Comparison of ENCODE assay signal across 11 cellular contexts in the genomic region with DNA sequence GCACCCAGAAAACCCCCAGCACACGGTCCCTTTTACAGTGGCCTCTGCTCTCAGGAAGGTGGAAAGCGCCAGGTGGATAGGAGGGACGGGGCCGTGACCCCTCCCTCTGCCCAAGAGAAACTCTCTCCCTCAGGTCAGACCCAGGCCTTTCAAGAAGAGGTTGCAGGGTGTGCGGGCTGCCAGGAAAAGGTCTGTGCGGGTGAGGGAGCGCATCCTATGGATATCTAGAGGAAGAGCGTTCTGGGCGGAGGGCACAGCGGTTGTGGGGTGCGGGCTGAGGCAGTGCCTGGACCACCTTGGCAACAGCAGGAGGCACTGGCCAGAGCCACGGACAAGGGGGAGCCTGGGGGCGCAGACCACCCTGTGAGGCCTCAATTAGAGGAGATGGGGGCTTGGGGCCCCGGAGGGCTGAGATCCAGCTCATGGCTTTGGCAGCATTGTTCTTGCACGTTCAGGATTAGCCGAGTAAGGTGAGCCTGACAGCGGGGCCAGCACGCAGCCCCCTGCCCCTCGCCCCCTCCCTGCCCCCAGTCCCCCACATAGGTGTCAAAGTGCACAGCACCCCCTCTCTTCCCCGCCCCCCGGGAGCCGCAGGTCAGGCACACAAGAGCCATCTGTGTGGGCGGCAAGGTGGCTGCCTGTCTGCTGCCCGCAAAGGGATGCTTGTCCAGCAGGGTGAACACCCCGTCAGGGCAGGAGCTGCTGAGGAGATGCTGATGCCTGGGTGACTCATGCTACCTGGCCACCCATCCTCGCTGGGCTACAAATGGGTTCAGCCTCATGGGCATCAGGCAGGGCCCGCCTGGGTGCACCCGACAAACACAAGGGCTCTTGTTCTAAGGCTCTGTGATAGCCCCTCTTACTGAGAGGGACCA.
DNase-seq lines count a peak whose midpoint lies in the region; ATAC-seq and TF ChIP-seq lines count a peak whose summit lies in the region.
"Had no signal": no experiment of that assay in that cellular context is flagged by ENCODE, and none has a peak within 500 bp of the region (broad histone marks: within the 10 kb centered on the region; RNA-seq: fewer than 3 reads in every experiment).

No MANE protein-coding gene starts in this region.

- DNase-seq in activated naive CD4-positive, alpha-beta T cell treated with anti-CD3 and anti-CD28 coated beads for 36 hours = no peak
- DNase-seq in activated naive CD4-positive, alpha-beta T cell treated with Interleukin-2 at 50 U/mL for 16 hours = no peak
- DNase-seq in coronary artery (ENCODE audit: low spot score) (peak; percentile 64), naive B cell (no peak), upper lobe of right lung (peak; percentile 64), HAP-1 (ENCODE audit: low spot score in 2 of 2) (no peak), NCI-H524 (lab: John Stamatoyannopoulos, UW) (no peak), H4 (ENCODE audit: low spot score) (no peak)
- DNase-seq: NK-92 treated with Interleukin-12 subunit alpha and Interleukin-12 subunit beta, amount 100 ng/mL, for 24 hours; T1000 had no signal

- H3K27ac ChIP-seq in coronary artery (peak overlapping the region; percentile 62 to 69), upper lobe of right lung (no peak overlapping the region)

- ATAC-seq in naive B cell (ENCODE audit: low read depth in 2 of 2) = no peak
- ATAC-seq in upper lobe of right lung = no peak

- H3K4me3 Mint-ChIP-seq in activated naive CD4-positive, alpha-beta T cell treated with anti-CD3 and anti-CD28 coated beads for 36 hours = peak overlapping the region; percentile 68
- peak overlapping the region; percentile 32 to 84 (median 74) for H3K4me3 Mint-ChIP-seq in naive B cell

- no peaks in the 10 kb centered on the region for H3K36me3 ChIP-seq in upper lobe of right lung
- H3K36me3 ChIP-seq in HAP-1 (replicated peaks) = no peaks in the 10 kb centered on the region

- H3K27ac Mint-ChIP-seq in activated naive CD4-positive, alpha-beta T cell treated with anti-CD3 and anti-CD28 coated beads for 36 hours = no peak overlapping the region
- peak overlapping the region in 5 of 6 donors; percentile 28 to 73 (median 42) for H3K27ac Mint-ChIP-seq in naive B cell
- H3K27ac Mint-ChIP-seq: activated T-helper 2 cell treated with anti-CD3 and anti-CD28 coated beads, Interferon-gamma antibody, Interleukin-2, Interleukin-4, amounts not matched to agents 10 μg/mL and 5 μg/mL and 100 μg/mL, durations not matched to agents 14 hours and 24 hours and 36 hours had no signal

- in situ Hi-C loops in HAP-1 (cut with MboI; ENCODE audit: low sequenced_read_pairs) = no loop called here

- H3K36me3 Mint-ChIP-seq in activated naive CD4-positive, alpha-beta T cell treated with anti-CD3 and anti-CD28 coated beads for 36 hours (ENCODE audit: low read depth) = peaks cover 1% of the 10 kb centered on the region
- peaks cover 5 to 20% of the 10 kb centered on the region in 2 donors for H3K36me3 Mint-ChIP-seq in naive B cell

- no peaks in the 10 kb centered on the region for H3K9me3 ChIP-seq in upper lobe of right lung
- H3K9me3 ChIP-seq in HAP-1 = 0 out of 2 replicates have a peak, but pooled peaks cover under 1% of the 10 kb centered on the region

- CTCF ChIA-PET in activated naive CD4-positive, alpha-beta T cell treated with anti-CD3 and anti-CD28 coated beads for 36 hours (lab: Charles Lee) = no interaction called here

- H3K27me3 ChIP-seq in upper lobe of right lung (no peaks in the 10 kb centered on the region), HAP-1 (ENCODE audit: low read depth) (peaks cover 38% of the 10 kb centered on the region)

- peaks cover 12% of the 10 kb centered on the region for H3K4me1 ChIP-seq in upper lobe of right lung
- no peaks in the 10 kb centered on the region for H3K4me1 ChIP-seq in HAP-1

- H3K4me3 ChIP-seq in coronary artery = no peak overlapping the region
- H3K4me3 ChIP-seq in upper lobe of right lung = no peak overlapping the region
- no peak overlapping the region for H3K4me3 ChIP-seq in HAP-1

- H3K4me1 Mint-ChIP-seq in activated naive CD4-positive, alpha-beta T cell treated with anti-CD3 and anti-CD28 coated beads for 36 hours (ENCODE audit: low read depth) = peaks cover 6% of the 10 kb centered on the region
- H3K4me1 Mint-ChIP-seq in naive B cell = peaks cover 12 to 14% (median 12%) of the 10 kb centered on the region in 3 donors

- TF ChIP-seq CTCF in coronary artery (IDR thresholded peaks at IDR 0.05) (no peak), upper lobe of right lung (IDR thresholded peaks at IDR 0.05) (no peak)

- intact Hi-C loops in activated naive CD4-positive, alpha-beta T cell treated with anti-CD3 and anti-CD28 coated beads for 36 hours (cut with micrococcal nuclease) = no loop called here
- intact Hi-C loops in upper lobe of right lung (cut with DNase I) = no loop called here

- no peaks in the 10 kb centered on the region for H3K9me3 Mint-ChIP-seq in activated naive CD4-positive, alpha-beta T cell treated with anti-CD3 and anti-CD28 coated beads for 36 hours
- no peaks in the 10 kb centered on the region for H3K9me3 Mint-ChIP-seq in naive B cell
- H3K9me3 Mint-ChIP-seq: activated T-helper 2 cell treated with anti-CD3 and anti-CD28 coated beads, Interferon-gamma antibody, Interleukin-2, Interleukin-4, amounts not matched to agents 10 μg/mL and 5 μg/mL and 100 μg/mL, durations not matched to agents 14 hours and 24 hours and 36 hours had no signal

- H3K27me3 Mint-ChIP-seq in activated naive CD4-positive, alpha-beta T cell treated with anti-CD3 and anti-CD28 coated beads for 36 hours (ENCODE audit: low read depth) = no peaks in the 10 kb centered on the region
- H3K27me3 Mint-ChIP-seq in naive B cell = peaks cover 5 to 50% (median 8%) of the 10 kb centered on the region in 3 donors

Comparison
In these comparisons a context has a peak if more than half of its experiments do, and no peak if none do; other contexts are left out.
1. DNase-seq: peak in coronary artery (single experiment) and upper lobe of right lung (single experiment); none in activated naive CD4-positive, alpha-beta T cell treated with anti-CD3 and anti-CD28 coated beads for 36 hours (single experiment), activated naive CD4-positive, alpha-beta T cell treated with Interleukin-2 at 50 U/mL for 16 hours (single experiment), naive B cell (single experiment), HAP-1 (0 of 2), NCI-H524 (0 of 2) and H4 (single experiment).